ENCODE assay signal across 12 cellular contexts in the genomic region with DNA sequence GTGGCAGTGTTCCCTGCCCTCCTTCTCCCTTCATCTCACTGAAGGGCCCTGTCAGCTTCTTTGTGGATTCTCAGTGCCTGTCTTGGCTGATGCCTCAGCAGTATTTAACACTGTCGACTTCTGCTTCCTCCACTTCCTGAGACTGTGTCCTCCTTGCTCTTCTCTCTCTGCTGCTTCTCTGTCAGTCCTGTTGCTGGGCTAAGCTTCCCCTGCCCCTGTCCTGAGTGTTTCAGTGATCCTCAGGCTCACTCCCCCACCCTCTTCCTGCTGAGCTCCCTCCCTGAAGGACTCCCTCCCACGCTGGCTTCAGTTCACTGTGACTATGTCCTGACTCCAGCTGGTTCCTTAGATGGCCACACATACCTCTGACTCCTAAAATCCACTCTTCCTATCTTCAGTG.
A peak's percentile ranks its signal among the peaks of the same experiment; 100 is the strongest.
DNase-seq lines count a peak whose midpoint lies in the region; ATAC-seq and TF ChIP-seq lines count a peak whose summit lies in the region.
"Had no signal": no experiment of that assay in that cellular context is flagged by ENCODE, and none has a peak within 500 bp of the region (broad histone marks: within the 10 kb centered on the region; RNA-seq: fewer than 3 reads in every experiment).

No MANE protein-coding gene starts in this region.

- CTCF ChIA-PET in activated CD8-positive, alpha-beta memory T cell treated with anti-CD3 and anti-CD28 coated beads, Interleukin-2, amount 10 ng/mL, durations not matched to agents 7 days and 5 days (lab: Charles Lee) = interaction anchor here (1.1 to 1.9 kb wide), 4 partner anchors 26 to 70 kb away, joined by 3 to 6 read pairs (median 4); no protein-coding TSS in a partner anchor

- TF ChIP-seq CTCF in cardiac fibroblast (IDR thresholded peaks at IDR 0.05; ENCODE audit: low read depth, low read length) (no peak), lung (IDR thresholded peaks at IDR 0.05; ENCODE audit: control extremely low read depth, extremely low read depth) (no peak)

- no peaks in the 10 kb centered on the region for H3K27me3 ChIP-seq in lung (ENCODE audit: control insufficient read depth, insufficient read depth)
- H3K27me3 ChIP-seq: body of pancreas had no signal

- no peak overlapping the region for H3K4me3 Mint-ChIP-seq in activated CD8-positive, alpha-beta memory T cell treated with anti-CD3 and anti-CD28 coated beads, Interleukin-2, amount 10 ng/mL, durations not matched to agents 7 days and 5 days
- H3K4me3 Mint-ChIP-seq: IgD-negative memory B cell had no signal

- H3K4me3 ChIP-seq in cardiac fibroblast (replicated peaks in 1 of 2; ENCODE audit: low read depth in 2 of 2, low read length in 2 of 2) (no peak overlapping the region), lung (no peak overlapping the region)
- H3K4me3 ChIP-seq: body of pancreas, HAP-1 had no signal

- H3K36me3 ChIP-seq in lung (ENCODE audit: control insufficient read depth in 2 of 2, insufficient read depth in 2 of 2, low read length in 2 of 2) = peaks cover 0 to 1% of the 10 kb centered on the region in 2 donors
- H3K36me3 ChIP-seq: HAP-1 had no signal

- peaks cover 33% of the 10 kb centered on the region for H3K4me1 Mint-ChIP-seq in activated CD8-positive, alpha-beta memory T cell treated with anti-CD3 and anti-CD28 coated beads, Interleukin-2, amount 10 ng/mL, durations not matched to agents 7 days and 5 days

- no peaks in the 10 kb centered on the region for H3K9me3 Mint-ChIP-seq in activated CD8-positive, alpha-beta memory T cell treated with anti-CD3 and anti-CD28 coated beads, Interleukin-2, amount 10 ng/mL, durations not matched to agents 7 days and 5 days (ENCODE audit: low read depth)
- H3K9me3 Mint-ChIP-seq: IgD-negative memory B cell had no signal

- H3K9me3 ChIP-seq in lung (ENCODE audit: control insufficient read depth in 2 of 2, insufficient read depth in 1 of 2, low read length in 1 of 2) = no peaks in the 10 kb centered on the region
- H3K9me3 ChIP-seq: body of pancreas, HAP-1 had no signal

- no peak for ATAC-seq in activated CD8-positive, alpha-beta memory T cell treated with anti-CD3 and anti-CD28 coated beads, Interleukin-2, amount 10 ng/mL, durations not matched to agents 7 days and 5 days
- peak; percentile 32 for ATAC-seq in lung (ENCODE audit: insufficient read depth, low FRiP score)
- ATAC-seq: body of pancreas had no signal

- H3K4me1 ChIP-seq in lung (ENCODE audit: control insufficient read depth in 2 of 2, insufficient read depth in 2 of 2, low read length in 2 of 2) = peaks cover 2 to 7% of the 10 kb centered on the region in 2 donors

- peaks cover 15% of the 10 kb centered on the region for H3K36me3 Mint-ChIP-seq in activated CD8-positive, alpha-beta memory T cell treated with anti-CD3 and anti-CD28 coated beads, Interleukin-2, amount 10 ng/mL, durations not matched to agents 7 days and 5 days

- no peak for DNase-seq in activated CD8-positive, alpha-beta memory T cell treated with anti-CD3 and anti-CD28 coated beads, Interleukin-2, amount 10 ng/mL, durations not matched to agents 7 days and 5 days
- no peak for DNase-seq in activated CD8-positive, alpha-beta memory T cell treated with anti-CD3 and anti-CD28 coated beads, Interleukin-2, amount 50 U/mL, for 48 hours
- DNase-seq in cardiac fibroblast (ENCODE audit: low read depth in 2 of 2) (peak; percentile 51 to 55), lung (ENCODE audit: low spot score) (no peak), substantia nigra (lab: John Stamatoyannopoulos, UW) (peak in 12 of 49 donors; percentile 8 to 61 (median 36)), NOMO-1 treated with dmso at 0.1 percent for 144 hours (lab: John Stamatoyannopoulos, UW; ENCODE audit: unreplicated experiment) (no peak), NCI-H2081 (lab: John Stamatoyannopoulos, UW) (no peak)
- DNase-seq in stimulated activated CD4-positive, alpha-beta T cell treated with anti-CD3 and anti-CD28 coated beads, Interleukin-4, amount 100 ng/mL, for 1 hour = no peak
- DNase-seq: stimulated activated CD4-positive, alpha-beta T cell treated with anti-CD3 and anti-CD28 coated beads, Interleukin-12 subunit alpha, Interleukin-12 subunit beta, amount 100 ng/mL, for 4 hours had no signal

- H3K27ac ChIP-seq in lung (ENCODE audit: low read depth in 1 of 2, low read length in 1 of 2) (peak overlapping the region; percentile 26 to 82), substantia nigra (ENCODE audit: low read depth, low read length, poor library complexity, severe bottlenecking) (peak overlapping the region; percentile 52)

- peak overlapping the region; percentile 66 for H3K27ac Mint-ChIP-seq in activated CD8-positive, alpha-beta memory T cell treated with anti-CD3 and anti-CD28 coated beads, Interleukin-2, amount 10 ng/mL, durations not matched to agents 7 days and 5 days

- H3K27me3 Mint-ChIP-seq in activated CD8-positive, alpha-beta memory T cell treated with anti-CD3 and anti-CD28 coated beads, Interleukin-2, amount 10 ng/mL, durations not matched to agents 7 days and 5 days = no peaks in the 10 kb centered on the region
- H3K27me3 Mint-ChIP-seq: IgD-negative memory B cell had no signal

- WGBS in lung, 2 donors = 13 to 28% methylated on average over 2 of the region's 2 CpGs

Comparison
In these comparisons a context has a peak if more than half of its experiments do, and no peak if none do; other contexts are left out.
1. DNase-seq: peak in cardiac fibroblast (2 of 2); none in activated CD8-positive, alpha-beta memory T cell treated with anti-CD3 and anti-CD28 coated beads, Interleukin-2, amount 10 ng/mL, durations not matched to agents 7 days and 5 days (single experiment), activated CD8-positive, alpha-beta memory T cell treated with anti-CD3 and anti-CD28 coated beads, Interleukin-2, amount 50 U/mL, for 48 hours (single experiment), lung (single experiment), NOMO-1 treated with dmso at 0.1 percent for 144 hours (single experiment), NCI-H2081 (0 of 2) and stimulated activated CD4-positive, alpha-beta T cell treated with anti-CD3 and anti-CD28 coated beads, Interleukin-4, amount 100 ng/mL, for 1 hour (single experiment).